Comparison of ENCODE assay signal across 1 cellular context in the genomic region with DNA sequence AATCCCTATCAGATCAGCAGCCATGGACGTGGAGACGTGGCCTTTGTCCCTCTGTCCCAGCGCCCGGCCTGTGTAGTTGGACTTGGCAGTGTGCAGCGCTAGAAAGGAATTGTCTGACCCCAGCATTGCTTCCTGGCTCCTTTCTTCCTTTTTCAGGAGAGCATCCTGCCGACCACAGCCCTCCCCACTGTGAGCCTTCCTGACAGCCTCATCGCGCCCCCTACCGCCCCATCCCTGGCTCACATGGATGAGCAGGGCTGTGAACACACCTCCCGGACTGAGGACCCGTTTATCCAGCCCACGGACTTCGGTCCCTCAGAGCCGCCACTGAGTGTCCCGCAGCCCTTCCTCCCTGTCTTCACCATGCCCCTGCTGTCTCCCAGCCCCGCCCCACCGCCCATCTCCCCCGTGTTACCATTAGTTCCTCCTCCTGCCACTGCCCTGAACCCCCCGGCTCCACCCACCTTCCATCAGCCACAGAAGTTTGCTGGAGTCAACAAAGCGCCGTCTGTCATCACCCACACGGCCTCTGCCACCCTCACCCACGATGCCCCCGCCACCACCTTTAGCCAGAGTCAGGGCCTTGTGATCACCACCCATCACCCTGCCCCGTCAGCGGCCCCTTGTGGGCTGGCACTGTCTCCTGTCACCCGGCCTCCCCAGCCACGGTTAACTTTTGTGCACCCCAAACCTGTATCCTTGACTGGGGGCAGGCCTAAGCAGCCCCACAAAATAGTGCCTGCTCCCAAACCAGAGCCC.
TF ChIP-seq lines count a peak whose summit lies in the region.

No MANE protein-coding gene starts in this region.

TF ChIP-seq in HepG2, 621 proteins besides CTCF, POLR2A, EP300 and RAD21 (continued from another document):
- TF ChIP-seq, protein P1, sequence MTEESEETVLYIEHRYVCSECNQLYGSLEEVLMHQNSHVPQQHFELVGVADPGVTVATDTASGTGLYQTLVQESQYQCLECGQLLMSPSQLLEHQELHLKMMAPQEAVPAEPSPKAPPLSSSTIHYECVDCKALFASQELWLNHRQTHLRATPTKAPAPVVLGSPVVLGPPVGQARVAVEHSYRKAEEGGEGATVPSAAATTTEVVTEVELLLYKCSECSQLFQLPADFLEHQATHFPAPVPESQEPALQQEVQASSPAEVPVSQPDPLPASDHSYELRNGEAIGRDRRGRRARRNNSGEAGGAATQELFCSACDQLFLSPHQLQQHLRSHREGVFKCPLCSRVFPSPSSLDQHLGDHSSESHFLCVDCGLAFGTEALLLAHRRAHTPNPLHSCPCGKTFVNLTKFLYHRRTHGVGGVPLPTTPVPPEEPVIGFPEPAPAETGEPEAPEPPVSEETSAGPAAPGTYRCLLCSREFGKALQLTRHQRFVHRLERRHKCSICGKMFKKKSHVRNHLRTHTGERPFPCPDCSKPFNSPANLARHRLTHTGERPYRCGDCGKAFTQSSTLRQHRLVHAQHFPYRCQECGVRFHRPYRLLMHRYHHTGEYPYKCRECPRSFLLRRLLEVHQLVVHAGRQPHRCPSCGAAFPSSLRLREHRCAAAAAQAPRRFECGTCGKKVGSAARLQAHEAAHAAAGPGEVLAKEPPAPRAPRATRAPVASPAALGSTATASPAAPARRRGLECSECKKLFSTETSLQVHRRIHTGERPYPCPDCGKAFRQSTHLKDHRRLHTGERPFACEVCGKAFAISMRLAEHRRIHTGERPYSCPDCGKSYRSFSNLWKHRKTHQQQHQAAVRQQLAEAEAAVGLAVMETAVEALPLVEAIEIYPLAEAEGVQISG (CRISPR knock-in tag; IDR thresholded peaks at IDR 0.05): no peak
- TF ChIP-seq ZNF614 (CRISPR knock-in tag; IDR thresholded peaks at IDR 0.05; ENCODE audit: borderline replicate concordance) (no peak), ZFP37 (CRISPR knock-in tag; IDR thresholded peaks at IDR 0.05; ENCODE audit: borderline replicate concordance) (no peak)
